21 cellular contexts compared by ENCODE assay signal in the genomic region with DNA sequence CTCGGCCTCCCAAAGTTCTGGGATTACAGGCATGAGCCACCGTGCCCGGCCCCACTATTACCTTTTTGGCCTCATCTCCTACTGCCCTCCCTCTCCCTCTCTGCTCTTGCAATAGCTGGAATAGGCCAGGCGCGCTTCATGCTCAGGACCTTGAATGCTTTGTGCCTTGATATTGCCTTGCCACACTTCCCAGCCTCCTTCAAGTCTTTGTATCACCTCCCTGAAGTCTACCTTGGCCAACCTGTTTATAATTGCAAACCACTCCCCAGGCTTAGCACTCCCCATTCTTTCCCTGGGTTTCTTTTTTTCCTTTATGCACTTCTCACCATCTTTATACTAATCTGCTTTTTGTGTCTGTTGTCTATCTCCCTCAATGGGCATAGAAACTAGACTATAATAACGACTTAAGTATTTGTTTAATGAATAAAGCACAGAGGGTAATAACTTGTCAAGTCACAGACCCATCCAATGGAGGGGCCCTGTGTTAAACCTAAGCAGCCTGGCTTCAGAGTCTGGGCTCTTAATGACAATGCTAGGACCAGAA.
"Had no signal": no experiment of that assay in that cellular context is flagged by ENCODE, and none has a peak within 500 bp of the region (broad histone marks: within the 10 kb centered on the region; RNA-seq: fewer than 3 reads in every experiment).

No MANE protein-coding gene starts in this region.

- H3K4me3 Mint-ChIP-seq: naive thymus-derived CD4-positive, alpha-beta T cell; nephron progenitor cell had no signal

- H3K4me1 Mint-ChIP-seq: nephron progenitor cell had no signal

- H3K27ac ChIP-seq: colonic mucosa, gastroesophageal sphincter, neutrophil, stomach, thoracic aorta, transverse colon had no signal

- H3K4me1 ChIP-seq: colonic mucosa had no signal

- ATAC-seq: gastroesophageal sphincter; left lobe of liver; naive thymus-derived CD4-positive, alpha-beta T cell; sciatic nerve had no signal

- H3K27ac Mint-ChIP-seq: nephron progenitor cell had no signal

- H3K27me3 ChIP-seq: colonic mucosa, esophagus squamous epithelium, gastroesophageal sphincter, neutrophil, stomach, transverse colon had no signal

- H3K9me3 Mint-ChIP-seq: naive thymus-derived CD4-positive, alpha-beta T cell; nephron progenitor cell had no signal

- H3K4me3 ChIP-seq: colonic mucosa, esophagus squamous epithelium, gastroesophageal sphincter, stomach, thoracic aorta, transverse colon had no signal

- H3K27me3 Mint-ChIP-seq: naive thymus-derived CD4-positive, alpha-beta T cell had no signal

- DNase-seq: colonic mucosa; dermis blood vessel endothelial cell; esophagus squamous epithelium; foreskin fibroblast; glutamatergic neuron; islet precursor cell; mammary epithelial cell; naive thymus-derived CD4-positive, alpha-beta T cell; nephron progenitor cell; posterior cingulate gyrus; stimulated activated CD4-positive, alpha-beta T cell treated with anti-CD3 and anti-CD28 coated beads, Interleukin-2, amount 100 ng/mL, for 24 hours; stimulated activated CD4-positive, alpha-beta T cell treated with anti-CD3 and anti-CD28 coated beads, Interleukin-4, amount 100 ng/mL, for 4 hours; stimulated activated naive CD4-positive, alpha-beta T cell; stomach; substantia nigra; transverse colon had no signal

- H3K9me3 ChIP-seq: colonic mucosa, esophagus squamous epithelium, gastroesophageal sphincter, neutrophil, stomach, thoracic aorta, transverse colon had no signal
